Comparison of ENCODE assay signal across 1 cellular context in genomic region chr1:99758686-99759528, GRCh38.
A peak's percentile ranks its signal among the peaks of the same experiment; 100 is the strongest.
TF ChIP-seq lines count a peak whose summit lies in the region.
"Not testable (repeated sequence)": the region's sequence is repeated elsewhere in the genome, so short reads cannot be mapped to it uniquely, and the experiment has no call there.

No MANE protein-coding gene starts in this region.

TF ChIP-seq in HepG2, 621 proteins besides CTCF, POLR2A, EP300 and RAD21 (continued from another document):
- TF ChIP-seq, protein P1, sequence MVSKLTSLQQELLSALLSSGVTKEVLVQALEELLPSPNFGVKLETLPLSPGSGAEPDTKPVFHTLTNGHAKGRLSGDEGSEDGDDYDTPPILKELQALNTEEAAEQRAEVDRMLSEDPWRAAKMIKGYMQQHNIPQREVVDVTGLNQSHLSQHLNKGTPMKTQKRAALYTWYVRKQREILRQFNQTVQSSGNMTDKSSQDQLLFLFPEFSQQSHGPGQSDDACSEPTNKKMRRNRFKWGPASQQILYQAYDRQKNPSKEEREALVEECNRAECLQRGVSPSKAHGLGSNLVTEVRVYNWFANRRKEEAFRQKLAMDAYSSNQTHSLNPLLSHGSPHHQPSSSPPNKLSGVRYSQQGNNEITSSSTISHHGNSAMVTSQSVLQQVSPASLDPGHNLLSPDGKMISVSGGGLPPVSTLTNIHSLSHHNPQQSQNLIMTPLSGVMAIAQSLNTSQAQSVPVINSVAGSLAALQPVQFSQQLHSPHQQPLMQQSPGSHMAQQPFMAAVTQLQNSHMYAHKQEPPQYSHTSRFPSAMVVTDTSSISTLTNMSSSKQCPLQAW (CRISPR knock-in tag; IDR thresholded peaks at IDR 0.05) = 0 out of 2 replicates have a peak, but pooled peaks have one; percentile 14
- peak; percentile 82; the same call in 1 of the 2 replicates for TF ChIP-seq GATA4 (IDR thresholded peaks at IDR 0.05; ENCODE audit: borderline replicate concordance, low read depth)
- peak; percentile 91 for TF ChIP-seq SOX5 (CRISPR knock-in tag; IDR thresholded peaks at IDR 0.05; ENCODE audit: borderline replicate concordance)
- peak; percentile 62; the same call in 1 of the 2 replicates for TF ChIP-seq CREM (IDR thresholded peaks at IDR 0.05)
- not testable (repeated sequence) for TF ChIP-seq CREM (CRISPR knock-in tag; IDR thresholded peaks at IDR 0.05); SOX6 (IDR thresholded peaks at IDR 0.05); CREB1 (IDR thresholded peaks at IDR 0.05); HNF4G (IDR thresholded peaks at IDR 0.05; ENCODE audit: borderline replicate concordance, low read depth, low read length)
- peak; percentile 72 for TF ChIP-seq TCF7 (IDR thresholded peaks at IDR 0.05; ENCODE audit: low read depth)
- peak; percentile 86 for TF ChIP-seq TFE3 (CRISPR knock-in tag; IDR thresholded peaks at IDR 0.05)
- peak; percentile 21; the same call in 1 of the 2 replicates for TF ChIP-seq IKZF5 (CRISPR knock-in tag; IDR thresholded peaks at IDR 0.05)
- TF ChIP-seq RARA (CRISPR knock-in tag; IDR thresholded peaks at IDR 0.05) = peak; percentile 53; the same call in 1 of the 2 replicates
- TF ChIP-seq CEBPG (CRISPR knock-in tag; IDR thresholded peaks at IDR 0.05) = 0 out of 2 replicates have a peak, but pooled peaks have one; percentile 5
- TF ChIP-seq NCOR1 (IDR thresholded peaks at IDR 0.05; ENCODE audit: borderline replicate concordance, low read length) = peak; percentile 90
- peak; percentile 94 for TF ChIP-seq SOX6 (CRISPR knock-in tag; IDR thresholded peaks at IDR 0.05)
- 0 out of 2 replicates have a peak, but pooled peaks have one; percentile 33 for TF ChIP-seq SMYD3 (CRISPR knock-in tag; IDR thresholded peaks at IDR 0.05)
- TF ChIP-seq ZNF772 (CRISPR knock-in tag; IDR thresholded peaks at IDR 0.05) = 0 out of 2 replicates have a peak, but pooled peaks have one; percentile 24
- TF ChIP-seq RXRB (CRISPR knock-in tag; IDR thresholded peaks at IDR 0.05; ENCODE audit: borderline replicate concordance) = peak; percentile 65; the same call in 1 of the 2 replicates
- TF ChIP-seq CREB1 (CRISPR knock-in tag; IDR thresholded peaks at IDR 0.05) = peak; percentile 30; the same call in 1 of the 2 replicates
- TF ChIP-seq ZNF792 (CRISPR knock-in tag; IDR thresholded peaks at IDR 0.05) = peak; percentile 39; the same call in 1 of the 2 replicates
- TF ChIP-seq FOXA3 (CRISPR knock-in tag; IDR thresholded peaks at IDR 0.05) = peak; percentile 31; the same call in 1 of the 2 replicates
- peak; percentile 51; the same call in 1 of the 2 replicates for TF ChIP-seq KDM6A (CRISPR knock-in tag; IDR thresholded peaks at IDR 0.05; ENCODE audit: low read depth)
- peak; percentile 44; the same call in 1 of the 2 replicates for TF ChIP-seq CHD4 (IDR thresholded peaks at IDR 0.05; ENCODE audit: borderline replicate concordance, low read length)
- TF ChIP-seq ZBTB7A (CRISPR knock-in tag; IDR thresholded peaks at IDR 0.05) = peak; percentile 61; the same call in 1 of the 2 replicates
- peak; percentile 76 for TF ChIP-seq MED1 (CRISPR knock-in tag; IDR thresholded peaks at IDR 0.05)
- 0 out of 2 replicates have a peak, but pooled peaks have one; percentile 15 for TF ChIP-seq IRF2 (CRISPR knock-in tag; IDR thresholded peaks at IDR 0.05)
- peak; percentile 68; the same call in 1 of the 2 replicates for TF ChIP-seq HNF4G (CRISPR knock-in tag; IDR thresholded peaks at IDR 0.05; ENCODE audit: borderline replicate concordance, low read depth)
- TF ChIP-seq HNF4A (CRISPR knock-in tag; IDR thresholded peaks at IDR 0.05) = peak; percentile 83
- peak; percentile 73; the same call in 1 of the 2 replicates for TF ChIP-seq ZSCAN5A (CRISPR knock-in tag; IDR thresholded peaks at IDR 0.05; ENCODE audit: borderline replicate concordance)
- peak; percentile 46; the same call in 1 of the 2 replicates for TF ChIP-seq FOXJ3 (CRISPR knock-in tag; IDR thresholded peaks at IDR 0.05; ENCODE audit: borderline replicate concordance)
- TF ChIP-seq NCOA2 (CRISPR knock-in tag; IDR thresholded peaks at IDR 0.05) = peak; percentile 58; the same call in 1 of the 2 replicates
- TF ChIP-seq NR2F6 (IDR thresholded peaks at IDR 0.05) = peak; percentile 41; the same call in 1 of the 2 replicates
- peak; percentile 47 for TF ChIP-seq NR2F6 (CRISPR knock-in tag; IDR thresholded peaks at IDR 0.05)
- TF ChIP-seq SATB2 (CRISPR knock-in tag; IDR thresholded peaks at IDR 0.05) = 0 out of 2 replicates have a peak, but pooled peaks have one; percentile 24
- peak; percentile 63 for TF ChIP-seq SOX13 (IDR thresholded peaks at IDR 0.05)
- peak in 1 of 2 experiments; percentile 87; a peak in 2 of 4 replicates for TF ChIP-seq SOX13 (CRISPR knock-in tag; conservative IDR thresholded peaks at IDR 0.05 in 1 of 2, IDR thresholded peaks at IDR 0.05 in 1 of 2)
- 0 out of 2 replicates have a peak, but pooled peaks have one; percentile 39 for TF ChIP-seq POGZ (CRISPR knock-in tag; IDR thresholded peaks at IDR 0.05)
TF ChIP-seq in HepG2: peak in this region for 71; not testable (repeated sequence) for 550.
